In genomic region chr4:52638717-52639116, GRCh38 we compare ENCODE assay signal across 14 cellular contexts. TPM values are rescaled to one million over a fixed set of nuclear protein-coding genes. Genes with fewer than 3 reads are reported as not detected.
DNase-seq lines count a peak whose midpoint lies in the region; ATAC-seq and TF ChIP-seq lines count a peak whose summit lies in the region.
"Had no signal": no experiment of that assay in that cellular context is flagged by ENCODE, and none has a peak within 500 bp of the region (broad histone marks: within the 10 kb centered on the region; RNA-seq: fewer than 3 reads in every experiment).

No MANE protein-coding gene starts in this region.

- TF ChIP-seq CTCF in GM10248 (IDR thresholded peaks at IDR 0.05; ENCODE audit: control extremely low read depth, extremely low read depth, low read depth, missing control alignments) (no peak), psoas muscle (IDR thresholded peaks at IDR 0.05) (no peak), esophagus squamous epithelium (IDR thresholded peaks at IDR 0.05) (no peak)

- intact Hi-C loops in psoas muscle (cut with DNase I) (no loop called here), left ventricle myocardium superior (cut with micrococcal nuclease) (no loop called here), esophagus squamous epithelium (cut with DNase I) (no loop called here)

- H3K4me3 ChIP-seq in psoas muscle (no peak overlapping the region), esophagus squamous epithelium (no peak overlapping the region), MG63 (no peak overlapping the region)
- H3K4me3 ChIP-seq: smooth muscle cell had no signal

- DNase-seq in GM10248 (ENCODE audit: extremely low spot score) (peak; percentile 22), SIG-M5 treated with dmso at 0.1 percent for 504 hours (lab: John Stamatoyannopoulos, UW; ENCODE audit: unreplicated experiment) (peak; percentile 71), psoas muscle (no peak), left ventricle myocardium superior (no peak), esophagus squamous epithelium (lab: John Stamatoyannopoulos, UW) (no peak), MG63 (no peak)
- DNase-seq: activated CD4-positive, CD25-positive, alpha-beta regulatory T cell; activated effector memory CD4-positive, alpha-beta T cell treated with anti-CD3 and anti-CD28 coated beads, Interleukin-2, amount 50 U/mL, for 16 hours; central memory CD4-positive, alpha-beta T cell; NCI-H2081 treated with DMSO at 0.1 percent for 48 hours; RPMI8226 had no signal

- H3K27ac ChIP-seq in psoas muscle = no peak overlapping the region
- no peak overlapping the region for H3K27ac ChIP-seq in esophagus squamous epithelium

- CTCF ChIA-PET in GM10248 (lab: Yijun Ruan, JAX) = interaction anchor here (1.5 to 1.6 kb wide), 2 partner anchors 20 to 21 kb away, joined by 3 to 4 read pairs; no protein-coding TSS in a partner anchor

- peak; percentile 40 for ATAC-seq in GM21515 (IDR thresholded peaks at IDR 0.05; ENCODE audit: unreplicated experiment)
- peak; percentile 27 for ATAC-seq in HG03196 (IDR thresholded peaks at IDR 0.05; ENCODE audit: unreplicated experiment)
- ATAC-seq in psoas muscle = no peak
- ATAC-seq in left ventricle myocardium superior = no peak

- H3K4me1 ChIP-seq in psoas muscle (peaks cover 32% of the 10 kb centered on the region), esophagus squamous epithelium (peaks cover 0 to 43% (median 21%) of the 10 kb centered on the region in 3 donors)

- POLR2A ChIA-PET in GM10248 (lab: Yijun Ruan, JAX) = no interaction called here

- TF ChIP-seq POLR2A in esophagus squamous epithelium (IDR thresholded peaks at IDR 0.05) = no peak

- H3K9me3 ChIP-seq in psoas muscle = no peaks in the 10 kb centered on the region
- no peaks in the 10 kb centered on the region for H3K9me3 ChIP-seq in esophagus squamous epithelium
- no peaks in the 10 kb centered on the region for H3K9me3 ChIP-seq in MG63

- H3K36me3 ChIP-seq in psoas muscle (ENCODE audit: insufficient read depth in 1 of 2, low read depth in 1 of 2) = no peaks in the 10 kb centered on the region
- H3K36me3 ChIP-seq in esophagus squamous epithelium = no peaks in the 10 kb centered on the region
- H3K36me3 ChIP-seq in MG63 = no peaks in the 10 kb centered on the region

- 92 to 97% (median 95%) methylated on average over 4 of the region's 4 CpGs for WGBS in psoas muscle, 3 donors
- 82 to 83% methylated on average over 4 of the region's 4 CpGs for WGBS in esophagus squamous epithelium, 2 donors

- H3K27me3 ChIP-seq in psoas muscle (ENCODE audit: insufficient read depth in 3 of 3, low read length in 2 of 3) = no peaks in the 10 kb centered on the region
- H3K27me3 ChIP-seq in esophagus squamous epithelium = no peaks in the 10 kb centered on the region
- no peaks in the 10 kb centered on the region for H3K27me3 ChIP-seq in MG63

RNA-seq across cellular contexts. Expression of gene USP46, which starts 20.4 kb away (rescaled TPM):
- total RNA-seq in psoas muscle = 10 to 100 TPM; 12.4 to 28.2 (median 21.3) TPM
- 10 to 100 TPM in 1 of 3 donors, 1 to 10 TPM in 2; 3.0 to 13.0 (median 3.0) TPM for polyA plus RNA-seq in psoas muscle
- total RNA-seq in left ventricle myocardium superior = 61.1 TPM
- total RNA-seq in esophagus squamous epithelium = 10 to 100 TPM; 12.0 to 22.1 (median 12.9) TPM
- total RNA-seq in MG63 (2014; rRNA removed; shearing (Covaris generic); ENCODE audit: low replicate concordance) = 14.6 and 28.2 TPM in 2 replicates

Comparison
In these comparisons a context has a peak if more than half of its experiments do, and no peak if none do; other contexts are left out.
1. DNase-seq: peak in GM10248 (single experiment) and SIG-M5 treated with dmso at 0.1 percent for 504 hours (single experiment); none in psoas muscle (0 of 2), left ventricle myocardium superior (single experiment), esophagus squamous epithelium (single experiment) and MG63 (single experiment).
2. ATAC-seq: peak in GM21515 (single experiment) and HG03196 (single experiment); none in psoas muscle (0 of 4) and left ventricle myocardium superior (single experiment).